ENCODE assay signal across 14 cellular contexts in genomic region chr5:132825165-132825823, GRCh38. TPM values are rescaled to one million over a fixed set of nuclear protein-coding genes. Genes with fewer than 3 reads are reported as not detected.
DNase-seq lines count a peak whose midpoint lies in the region; ATAC-seq, FAIRE-seq and TF ChIP-seq lines count a peak whose summit lies in the region.
"Had no signal": no experiment of that assay in that cellular context is flagged by ENCODE, and none has a peak within 500 bp of the region (broad histone marks: within the 10 kb centered on the region; RNA-seq: fewer than 3 reads in every experiment).

No MANE protein-coding gene starts in this region.

- FAIRE-seq in GM12891 (lab: Jason Lieb, UNC): no peak
- FAIRE-seq: small intestine had no signal

- peak overlapping the region; percentile 40; the same call in 1 of the 2 replicates for H3K4me2 ChIP-seq in OCI-LY1 (ENCODE audit: low read length)
- H3K4me2 ChIP-seq in neuronal stem cell (ENCODE audit: insufficient read depth, low read length, poor library complexity, severe bottlenecking): peak overlapping the region; percentile 77

- H2BK15ac ChIP-seq in neuronal stem cell (ENCODE audit: low read length): peak overlapping the region; percentile 59

- H3K9me3 ChIP-seq in OCI-LY1 (ENCODE audit: low read length) (no peaks in the 10 kb centered on the region), endodermal cell (ENCODE audit: control insufficient read depth, low read length) (no peaks in the 10 kb centered on the region), neuronal stem cell (replicated peaks in 1 of 2; ENCODE audit: control insufficient read depth in 2 of 2, insufficient read depth in 1 of 2, low read depth in 1 of 2, low read length in 2 of 2) (peaks cover 0 to 2% of the 10 kb centered on the region in 2 donors), BE2C (no peaks in the 10 kb centered on the region)

- peak overlapping the region; percentile 69 for H2BK12ac ChIP-seq in neuronal stem cell (ENCODE audit: low read length)

- H2AK5ac ChIP-seq in neuronal stem cell (ENCODE audit: low read depth, low read length): peak overlapping the region; percentile 40

- peak overlapping the region; percentile 42 for H3K4me3 Mint-ChIP-seq in endodermal cell

- H3K4me3 ChIP-seq in GM12875 (ENCODE audit: low read depth, low read length) (peak overlapping the region; percentile 41), OCI-LY1 (ENCODE audit: low read depth, low read length, poor library complexity, severe bottlenecking) (no peak overlapping the region), endodermal cell (ENCODE audit: low read length) (no peak overlapping the region), neuronal stem cell (ENCODE audit: low read length in 2 of 2) (peak overlapping the region in 1 of 2 donors; percentile 55), BE2C (ENCODE audit: low read depth, low read length) (no peak overlapping the region)

- no peak for ATAC-seq in GM18511 (IDR thresholded peaks at IDR 0.05; ENCODE audit: unreplicated experiment)
- ATAC-seq: activated CD4-positive, CD25-positive, alpha-beta regulatory T cell treated with anti-CD3 and anti-CD28 coated beads, Interleukin-2, amount 50 U/mL, for 24 hours had no signal

- peak overlapping the region; percentile 32 for H2BK5ac ChIP-seq in neuronal stem cell (ENCODE audit: low read length)

- no peak for TF ChIP-seq CTCF in GM12875 (IDR thresholded peaks at IDR 0.05; ENCODE audit: borderline replicate concordance, insufficient read depth, low read depth, low read length)
- no peak for TF ChIP-seq CTCF in OCI-LY1 (IDR thresholded peaks at IDR 0.05; ENCODE audit: low read length)
- TF ChIP-seq CTCF in endodermal cell (conservative IDR thresholded peaks at IDR 0.05): no peak
- no peak for TF ChIP-seq CTCF in BE2C (IDR thresholded peaks at IDR 0.05; ENCODE audit: low read depth, low read length)

- no peak for TF ChIP-seq POLR2A in GM12891 (IDR thresholded peaks at IDR 0.05; ENCODE audit: low read depth, low read length)

- no peaks in the 10 kb centered on the region for H3K9me3 Mint-ChIP-seq in endodermal cell

- peaks cover 15% of the 10 kb centered on the region for H3K4me1 Mint-ChIP-seq in endodermal cell

- DNase-seq in endodermal cell (peak; percentile 85), neuronal stem cell (ENCODE audit: low spot score) (no peak), GM12891 (ENCODE audit: insufficient read length, low spot score) (no peak), inferior parietal cortex (ENCODE audit: extremely low spot score) (no peak), BE2C (no peak)
- DNase-seq: DMS 273 treated with DMSO at 0.1 percent for 48 hours, Karpas-422, NCI-H2171, small intestine had no signal

- no peaks in the 10 kb centered on the region for H3K9me2 ChIP-seq in OCI-LY1 (ENCODE audit: low read depth, low read length)

- H3K27me3 ChIP-seq in OCI-LY1 (ENCODE audit: insufficient read depth, low read length) (0 out of 2 replicates have a peak, but pooled peaks cover 7% of the 10 kb centered on the region), endodermal cell (ENCODE audit: control insufficient read depth, insufficient read depth, low read length, poor library complexity, severe bottlenecking) (peaks cover 62% of the 10 kb centered on the region), neuronal stem cell (ENCODE audit: control insufficient read depth in 3 of 3, insufficient read depth in 3 of 3, low read depth in 1 of 3, low read length in 3 of 3) (peaks cover 15 to 77% (median 77%) of the 10 kb centered on the region in 3 experiments), BE2C (no peaks in the 10 kb centered on the region)

- no peak overlapping the region for H3K27ac ChIP-seq in OCI-LY1 (ENCODE audit: low read depth, low read length, poor library complexity, severe bottlenecking)
- no peak overlapping the region for H3K27ac ChIP-seq in endodermal cell (ENCODE audit: low read depth, low read length)
- no peak overlapping the region for H3K27ac ChIP-seq in neuronal stem cell (replicated peaks; ENCODE audit: low read length)

- H2AFZ ChIP-seq in OCI-LY1 (ENCODE audit: low read length): no peak overlapping the region
- H2AFZ ChIP-seq in neuronal stem cell (ENCODE audit: low read length): no peak overlapping the region

- peak overlapping the region; percentile 90 for H2BK120ac ChIP-seq in neuronal stem cell (ENCODE audit: low read depth, low read length)

- H3K79me1 ChIP-seq in neuronal stem cell (ENCODE audit: low read depth, low read length): peaks cover 3% of the 10 kb centered on the region

- H3K4me1 ChIP-seq in OCI-LY1 (ENCODE audit: insufficient read depth, low read length, severe bottlenecking): peaks cover 5% of the 10 kb centered on the region
- peaks cover 4% of the 10 kb centered on the region for H3K4me1 ChIP-seq in endodermal cell (ENCODE audit: control insufficient read depth, insufficient read depth, low read length)
- peaks cover 0 to 4% of the 10 kb centered on the region in 2 donors for H3K4me1 ChIP-seq in neuronal stem cell (ENCODE audit: control insufficient read depth in 2 of 2, insufficient read depth in 1 of 2, low read depth in 1 of 2, low read length in 2 of 2)
- H3K4me1 ChIP-seq in BE2C: no peaks in the 10 kb centered on the region

- H3K79me2 ChIP-seq in OCI-LY1 (ENCODE audit: insufficient read depth, low read length): no peaks in the 10 kb centered on the region

- peak overlapping the region; percentile 26 for H3K14ac ChIP-seq in neuronal stem cell (ENCODE audit: low read length)

- H4K8ac ChIP-seq in neuronal stem cell (ENCODE audit: low read depth, low read length): peak overlapping the region; percentile 10

- H4K20me1 ChIP-seq in OCI-LY1 (ENCODE audit: insufficient read depth, low read length): no peaks in the 10 kb centered on the region

- H3K23ac ChIP-seq in neuronal stem cell (ENCODE audit: low read depth, low read length, poor library complexity): peak overlapping the region; percentile 89

- peaks cover 50% of the 10 kb centered on the region for H3K27me3 Mint-ChIP-seq in endodermal cell (ENCODE audit: insufficient read depth)

- H3K36me3 ChIP-seq in OCI-LY1 (ENCODE audit: insufficient read depth, low read length) (no peaks in the 10 kb centered on the region), endodermal cell (ENCODE audit: control insufficient read depth, insufficient read depth, low read length) (no peaks in the 10 kb centered on the region), neuronal stem cell (replicated peaks in 1 of 2; ENCODE audit: control insufficient read depth in 2 of 2, insufficient read depth in 2 of 2, low read length in 2 of 2) (no peaks in the 10 kb centered on the region), BE2C (no peaks in the 10 kb centered on the region)

- H4K91ac ChIP-seq in neuronal stem cell (ENCODE audit: low read depth, low read length, poor library complexity): no peak overlapping the region

- H3F3A ChIP-seq in OCI-LY1 (ENCODE audit: insufficient read depth, low read length): no peaks in the 10 kb centered on the region

- no peak overlapping the region for H3K9ac ChIP-seq in OCI-LY1 (ENCODE audit: low read length)
- H3K9ac ChIP-seq in endodermal cell (ENCODE audit: extremely low read depth, low read length, poor library complexity, severe bottlenecking): no peak overlapping the region
- H3K9ac ChIP-seq in neuronal stem cell (ENCODE audit: low read depth, low read length, poor library complexity): peak overlapping the region; percentile 56

- WGBS in endodermal cell (ENCODE audit: insufficient coverage in 1 of 2, insufficient read length in 1 of 2), 2 experiments: 35 to 84% methylated on average over 12 to 69 of the region's 69 CpGs
- no CpG with 5 or more reads among the region's 69 CpGs for WGBS in neuronal stem cell (ENCODE audit: extremely low coverage in 2 of 2, insufficient read length in 2 of 2, insufficient replicate concordance in 1 of 2), 2 donors

- H3K27ac Mint-ChIP-seq in endodermal cell: peak overlapping the region; percentile 44

- H3K4ac ChIP-seq in neuronal stem cell (ENCODE audit: low read length): peak overlapping the region; percentile 20

- H3K36me3 Mint-ChIP-seq in endodermal cell (ENCODE audit: low read depth): peaks cover 3% of the 10 kb centered on the region

- H3K18ac ChIP-seq in neuronal stem cell (ENCODE audit: low read length): peak overlapping the region; percentile 96

TF ChIP-seq in GM12891, 5 proteins besides CTCF, POLR2A, EP300 and RAD21:
- TF ChIP-seq POLR2AphosphoS5 (IDR thresholded peaks at IDR 0.05; ENCODE audit: low read depth, low read length): no peak

RNA-seq across cellular contexts. Expression of gene SHROOM1, which starts 5.2 kb away (rescaled TPM):
- total RNA-seq in endodermal cell: 10 to 100 TPM in 1 of 2 donors, 1 to 10 TPM in 1; 6.6 to 14.4 TPM
- polyA plus RNA-seq in endodermal cell (2013, experiment 1 of 2): 2.1 TPM
- polyA plus RNA-seq in endodermal cell (2013, experiment 2 of 2): 0.91 TPM
- 1.7 TPM for polyA plus RNA-seq in neuronal stem cell (2013, experiment 1 of 2)
- 1.8 TPM for polyA plus RNA-seq in neuronal stem cell (2013, experiment 2 of 2)
- polyA plus RNA-seq in GM12891 (2012; ENCODE audit: low read depth, missing spikeins): 4.3 TPM
- polyA plus RNA-seq in BE2C (2012; ENCODE audit: insufficient read depth, insufficient read length, low read depth): 1.9 TPM

RNA-seq across cellular contexts. Expression of gene SOWAHA, which starts 12.2 kb away (rescaled TPM):
- total RNA-seq in endodermal cell: under 1 TPM in 1 of 2 donors, not detected in 1; 0.13 TPM
- not detected for polyA plus RNA-seq in endodermal cell (2013, experiment 1 of 2)
- polyA plus RNA-seq in endodermal cell (2013, experiment 2 of 2): not detected
- polyA plus RNA-seq in neuronal stem cell (2013, experiment 1 of 2): 0.03 TPM
- 0.01 TPM for polyA plus RNA-seq in neuronal stem cell (2013, experiment 2 of 2)
- 0.23 TPM for polyA plus RNA-seq in GM12891 (2012; ENCODE audit: low read depth, missing spikeins)
- polyA plus RNA-seq in BE2C (2012; ENCODE audit: insufficient read depth, insufficient read length, low read depth): not detected
- total RNA-seq: mesenteric fat pad had no signal

RNA-seq across cellular contexts. Expression of gene GDF9, which starts 41.0 kb away (rescaled TPM):
- under 1 TPM; 0.26 to 0.33 TPM for total RNA-seq in endodermal cell
- polyA plus RNA-seq in endodermal cell (2013, experiment 1 of 2): 0.57 TPM
- 0.33 TPM for polyA plus RNA-seq in endodermal cell (2013, experiment 2 of 2)
- 0.13 TPM for polyA plus RNA-seq in neuronal stem cell (2013, experiment 1 of 2)
- polyA plus RNA-seq in neuronal stem cell (2013, experiment 2 of 2): 0.26 TPM
- polyA plus RNA-seq in GM12891 (2012; ENCODE audit: low read depth, missing spikeins): 0.39 TPM
- 3.0 TPM for polyA plus RNA-seq in BE2C (2012; ENCODE audit: insufficient read depth, insufficient read length, low read depth)
- total RNA-seq: mesenteric fat pad had no signal

RNA-seq across cellular contexts. Expression of gene UQCRQ, which starts 41.1 kb away (rescaled TPM):
- total RNA-seq in endodermal cell: 100 to 1,000 TPM; 261 to 286 TPM
- polyA plus RNA-seq in endodermal cell (2013, experiment 1 of 2): 271 TPM
- 294 TPM for polyA plus RNA-seq in endodermal cell (2013, experiment 2 of 2)
- polyA plus RNA-seq in neuronal stem cell (2013, experiment 1 of 2): 300 TPM
- 323 TPM for polyA plus RNA-seq in neuronal stem cell (2013, experiment 2 of 2)
- 499 TPM for polyA plus RNA-seq in GM12891 (2012; ENCODE audit: low read depth, missing spikeins)
- polyA plus RNA-seq in BE2C (2012; ENCODE audit: insufficient read depth, insufficient read length, low read depth): 803 TPM

RNA-seq across cellular contexts. Expression of gene LEAP2, which starts 48.2 kb away (rescaled TPM):
- under 1 TPM; 0.92 to 0.95 TPM for total RNA-seq in endodermal cell
- polyA plus RNA-seq in endodermal cell (2013, experiment 1 of 2): 1.9 TPM
- 0.91 TPM for polyA plus RNA-seq in endodermal cell (2013, experiment 2 of 2)
- 2.0 TPM for polyA plus RNA-seq in neuronal stem cell (2013, experiment 1 of 2)
- polyA plus RNA-seq in neuronal stem cell (2013, experiment 2 of 2): 2.2 TPM
- polyA plus RNA-seq in GM12891 (2012; ENCODE audit: low read depth, missing spikeins): 0.53 TPM
- 7.5 TPM for polyA plus RNA-seq in BE2C (2012; ENCODE audit: insufficient read depth, insufficient read length, low read depth)
